Comparison of ENCODE assay signal across 8 cellular contexts in genomic region chr4:77074961-77075855, GRCh38. TPM values are rescaled to one million over a fixed set of nuclear protein-coding genes. Genes with fewer than 3 reads are reported as not detected.
DNase-seq lines count a peak whose midpoint lies in the region; ATAC-seq and TF ChIP-seq lines count a peak whose summit lies in the region.

No MANE protein-coding gene starts in this region.

- H3K9ac ChIP-seq in GM23248: peak overlapping the region; percentile 99
- H3K9ac ChIP-seq in Loucy (ENCODE audit: low read depth, low read length, poor library complexity, severe bottlenecking): peak overlapping the region; percentile 99

- peaks cover 40% of the 10 kb centered on the region for H3K4me1 Mint-ChIP-seq in activated B cell treated with CpG ODN at 0.5 μM for 24 hours

- H3K27ac ChIP-seq in GM23248 (peak overlapping the region; percentile 99), caudate nucleus (ENCODE audit: low read depth, low read length) (peak overlapping the region; percentile 100)

- H3K4me2 ChIP-seq in GM23248 (ENCODE audit: unreplicated experiment) (peak overlapping the region; percentile 77), Loucy (ENCODE audit: low read depth, low read length, poor library complexity, severe bottlenecking) (peak overlapping the region; percentile 57)

- in situ Hi-C loops in GM23248 (cut with MboI): no loop called here

- no peaks in the 10 kb centered on the region for H3K27me3 ChIP-seq in GM23248 (replicated peaks; ENCODE audit: insufficient read depth)
- peaks cover 4% of the 10 kb centered on the region for H3K27me3 ChIP-seq in Loucy (ENCODE audit: insufficient read depth, low read length, poor library complexity, severe bottlenecking)

- no peaks in the 10 kb centered on the region for H3K9me3 ChIP-seq in GM23248 (ENCODE audit: low read depth)
- no peaks in the 10 kb centered on the region for H3K9me3 ChIP-seq in Loucy (ENCODE audit: insufficient read depth, low read depth, low read length)

- intact Hi-C loops in activated B cell treated with CpG ODN at 0.5 μM for 24 hours (cut with micrococcal nuclease): loop anchor here (1.0 to 10.0 kb wide), 5 partner anchors 23 to 1560 kb away; partner anchors contain the start of genes RCHY1, SCARB2 and THAP6

- H3K36me3 Mint-ChIP-seq in activated B cell treated with CpG ODN at 0.5 μM for 24 hours (ENCODE audit: low read depth): peaks cover 21% of the 10 kb centered on the region

- H3K9me3 Mint-ChIP-seq in activated B cell treated with CpG ODN at 0.5 μM for 24 hours: no peaks in the 10 kb centered on the region

- H3K27ac Mint-ChIP-seq in activated B cell treated with CpG ODN at 0.5 μM for 24 hours: peak overlapping the region; percentile 100

- TF ChIP-seq CTCF in Loucy (conservative IDR thresholded peaks at IDR 0.05; ENCODE audit: low read length) (no peak), activated B cell treated with CpG ODN at 0.5 μM for 24 hours (IDR thresholded peaks at IDR 0.05) (no peak)

- H3F3A ChIP-seq in GM23248 (ENCODE audit: insufficient read depth): peaks cover 35% of the 10 kb centered on the region
- 0 out of 2 replicates have a peak, but pooled peaks cover 4% of the 10 kb centered on the region for H3F3A ChIP-seq in Loucy (ENCODE audit: low read depth)

- peak overlapping the region; percentile 92 for H3K4me3 ChIP-seq in GM23248
- H3K4me3 ChIP-seq in Loucy (ENCODE audit: low read length, poor library complexity, severe bottlenecking): peak overlapping the region; percentile 86

- peaks cover 35% of the 10 kb centered on the region for H3K4me1 ChIP-seq in GM23248 (ENCODE audit: insufficient read depth)
- H3K4me1 ChIP-seq in Loucy (ENCODE audit: insufficient read depth, low read length, poor library complexity, severe bottlenecking): peaks cover 56% of the 10 kb centered on the region

- POLR2A ChIA-PET in activated B cell treated with CpG ODN at 0.5 μM for 24 hours (lab: Charles Lee): interaction anchor here (0.6 to 3.8 kb wide), 16 partner anchors 18 to 1561 kb away, joined by 3 to 105 read pairs (median 8); partner anchors contain the start of genes CCNG2, MRPL1, RCHY1 and SEPTIN11

- H4K20me1 ChIP-seq in GM23248 (ENCODE audit: insufficient read depth) (peaks cover 25% of the 10 kb centered on the region; the same call in 1 of the 2 replicates), Loucy (ENCODE audit: insufficient read depth, low read length, poor library complexity, severe bottlenecking) (peaks cover 45% of the 10 kb centered on the region)

- DNase-seq in ELR (ENCODE audit: low read depth) (peak; percentile 81), GM23248 (peak; percentile 78), activated B cell treated with CpG ODN at 0.5 μM for 24 hours (peak; percentile 73), caudate nucleus (lab: John Stamatoyannopoulos, UW) (peak in 57 of 61 donors; percentile 4 to 86 (median 46)), kidney tubule cell (ENCODE audit: low spot score) (peak; percentile 84), NCI-H774 (lab: John Stamatoyannopoulos, UW) (no peak)
- DNase-seq in stimulated activated CD4-positive, alpha-beta T cell treated with anti-CD3 and anti-CD28 coated beads, Interleukin-1b, Interleukin-23, amount 100 ng/mL, for 24 hours (ENCODE audit: low read depth in 4 of 4, low spot score in 1 of 4): peak; percentile 40 to 71 (median 48)

- H3K9me2 ChIP-seq in GM23248 (ENCODE audit: insufficient read depth) (no peaks in the 10 kb centered on the region), Loucy (replicated peaks; ENCODE audit: low read depth, low read length) (no peaks in the 10 kb centered on the region)

- H2AFZ ChIP-seq in GM23248: peak overlapping the region; percentile 59
- peak overlapping the region; percentile 72; the same call in 1 of the 2 replicates for H2AFZ ChIP-seq in Loucy (ENCODE audit: low read length)

- ATAC-seq in activated B cell treated with CpG ODN at 0.5 μM for 24 hours (ENCODE audit: low read depth): peak; percentile 69

- H3K27me3 Mint-ChIP-seq in activated B cell treated with CpG ODN at 0.5 μM for 24 hours: no peaks in the 10 kb centered on the region

- 0 to 1% methylated on average over 46 to 85 of the region's 90 CpGs for WGBS in GM23248 (ENCODE audit: low coverage in 1 of 2, low lambda C conversion rate in 2 of 2, missing lambda C conversion rate in 2 of 2), 2 experiments

- CTCF ChIA-PET in activated B cell treated with CpG ODN at 0.5 μM for 24 hours (lab: Charles Lee): interaction anchor here (0.9 to 2.9 kb wide), 3 partner anchors 20 to 128 kb away, joined by 3 to 16 read pairs (median 4); no protein-coding TSS in a partner anchor

- H3K36me3 ChIP-seq in GM23248 (ENCODE audit: low read depth) (no peaks in the 10 kb centered on the region), Loucy (ENCODE audit: insufficient read depth, low read length) (no peaks in the 10 kb centered on the region)

- peaks cover 81% of the 10 kb centered on the region for H3K79me2 ChIP-seq in GM23248 (ENCODE audit: insufficient read depth)
- peaks cover 78% of the 10 kb centered on the region for H3K79me2 ChIP-seq in Loucy (ENCODE audit: insufficient read depth, low read length)

- no peak overlapping the region for H3K4me3 Mint-ChIP-seq in activated B cell treated with CpG ODN at 0.5 μM for 24 hours

RNA-seq across cellular contexts. Expression of gene CCNI, which starts 0.6 kb away (rescaled TPM):
- total RNA-seq in GM23248 (2014; rRNA removed; shearing (Covaris generic)): 121 and 125 TPM in 2 replicates
- polyA plus RNA-seq in GM23248 (2016; fragmentation: Nextera tagmentation; extraction: Ambion mirVana): 158 and 166 TPM in 2 replicates
- total RNA-seq in activated B cell treated with CpG ODN at 0.5 μM for 24 hours: 237 and 246 TPM in 2 replicates
